ENCODE assay signal across 13 cellular contexts in the genomic region with DNA sequence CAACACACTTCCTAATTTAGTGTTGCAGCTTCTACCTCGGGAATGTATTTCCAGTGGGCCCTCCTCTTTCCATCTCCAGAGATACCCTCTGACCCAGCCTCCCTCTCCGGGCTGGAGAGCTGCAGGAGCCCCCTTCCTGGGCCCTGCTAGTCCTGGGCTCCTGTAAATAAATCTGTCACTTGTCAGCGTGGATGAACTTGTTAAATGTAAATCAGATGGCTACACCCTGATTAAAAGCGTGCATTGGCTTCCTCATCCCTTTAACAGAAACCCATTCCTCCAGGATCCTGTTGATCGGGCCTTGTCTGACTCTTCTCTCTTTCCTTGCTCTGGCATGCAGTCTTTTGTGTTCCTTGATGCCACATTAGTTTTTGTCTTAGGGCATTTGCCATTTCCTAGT. TPM values are rescaled to one million over a fixed set of nuclear protein-coding genes. Genes with fewer than 3 reads are reported as not detected.
A peak's percentile ranks its signal among the peaks of the same experiment; 100 is the strongest.
DNase-seq lines count a peak whose midpoint lies in the region; ATAC-seq, FAIRE-seq and TF ChIP-seq lines count a peak whose summit lies in the region.
"Had no signal": no experiment of that assay in that cellular context is flagged by ENCODE, and none has a peak within 500 bp of the region (broad histone marks: within the 10 kb centered on the region; RNA-seq: fewer than 3 reads in every experiment).

No MANE protein-coding gene starts in this region.

- peaks cover 0 to 58% (median 17%) of the 10 kb centered on the region in 11 experiments; a peak in 15 of 22 replicates for H4K20me1 ChIP-seq in BLaER1 treated with 17β-estradiol and CSF1 and Interleukin-3, amounts not matched to agents 10 nM and 100 nM
- no peaks in the 10 kb centered on the region for H4K20me1 ChIP-seq in GM12878 (ENCODE audit: control insufficient read depth, insufficient read depth)

- no peaks in the 10 kb centered on the region for H3K9me3 ChIP-seq in BLaER1 treated with 17β-estradiol and CSF1 and Interleukin-3, amounts not matched to agents 10 nM and 100 nM (replicated peaks in 1 of 11)
- no peaks in the 10 kb centered on the region; the same call in 2 of the 3 replicates for H3K9me3 ChIP-seq in GM12878 (replicated peaks; ENCODE audit: control insufficient read depth, insufficient read depth, low read length)
- H3K9me3 ChIP-seq: prostate gland had no signal

- H3K4me2 ChIP-seq in BLaER1 treated with 17β-estradiol and CSF1 and Interleukin-3, amounts not matched to agents 10 nM and 100 nM, result peak overlapping the region in 9 of 11 experiments; percentile 73 to 94 (median 81); a peak in 10 of 22 replicates
- peak overlapping the region; percentile 89 for H3K4me2 ChIP-seq in GM12878 (ENCODE audit: control insufficient read depth, insufficient read depth)

- peak overlapping the region; percentile 22 to 85 (median 66) for H3K4me3 Mint-ChIP-seq in IgD-negative memory B cell
- H3K4me3 Mint-ChIP-seq in nephron progenitor cell, result peak overlapping the region; percentile 88

- no peak for TF ChIP-seq RAD21 in GM12878 (IDR thresholded peaks at IDR 0.05; ENCODE audit: insufficient read depth, low read depth, low read length)

- H3K4me1 ChIP-seq in BLaER1 treated with 17β-estradiol and CSF1 and Interleukin-3, amounts not matched to agents 10 nM and 100 nM, result peaks cover 26 to 35% (median 29%) of the 10 kb centered on the region in 10 experiments
- peaks cover 13% of the 10 kb centered on the region for H3K4me1 ChIP-seq in GM12878 (ENCODE audit: control insufficient read depth, insufficient read depth, low read length)
- H3K4me1 ChIP-seq: prostate gland had no signal

- H2AFZ ChIP-seq in GM12878 (ENCODE audit: control insufficient read depth, low read depth, low read length), result no peak overlapping the region; the same call in 1 of the 2 replicates

- ATAC-seq in GM12878 (no peak), HG02759 (IDR thresholded peaks at IDR 0.05; ENCODE audit: unreplicated experiment) (no peak)

- POLR2A ChIA-PET in GM12878 (lab: Charles Lee), result interaction anchor here (1.3 kb wide), 1 partner anchor 13 kb away, joined by 3 read pairs; no protein-coding TSS in a partner anchor

- RAD21 ChIA-PET in GM12878 (lab: Charles Lee; ENCODE audit: unreplicated experiment), result interaction anchor here (1.0 kb wide), 1 partner anchor 158 kb away, joined by 4 read pairs; no protein-coding TSS in a partner anchor

- no peak for TF ChIP-seq EP300 in GM12878 (IDR thresholded peaks at IDR 0.05; ENCODE audit: borderline replicate concordance in 1 of 2, control insufficient read depth in 1 of 2, low read depth in 2 of 2, low read length in 2 of 2)

- H3K9ac ChIP-seq in BLaER1 treated with 17β-estradiol and CSF1 and Interleukin-3, amounts not matched to agents 10 nM and 100 nM, result 0 out of 22 replicates have a peak overlapping the region, but pooled peaks of 1 of the 11 experiments have one; percentile 26
- H3K9ac ChIP-seq in GM12878 (ENCODE audit: control insufficient read depth, insufficient read depth, low read length), result peak overlapping the region; percentile 8

- in situ Hi-C loops in GM12878 (cut with MboI), result no loop called here

- no peak for TF ChIP-seq POLR2A in GM12878 (IDR thresholded peaks at IDR 0.05; ENCODE audit: low read depth, low read length)

- H3K36me3 ChIP-seq in BLaER1 treated with 17β-estradiol and CSF1 and Interleukin-3, amounts not matched to agents 10 nM and 100 nM, result peaks cover 0 to 11% (median 5%) of the 10 kb centered on the region in 11 experiments; a peak in 9 of 22 replicates
- no peaks in the 10 kb centered on the region for H3K36me3 ChIP-seq in GM12878 (ENCODE audit: control insufficient read depth in 2 of 2, insufficient read depth in 2 of 2, low read length in 1 of 2)
- H3K36me3 ChIP-seq: prostate gland had no signal

- no peak for DNase-seq in GM12878 (ENCODE audit: low read depth, low spot score)
- DNase-seq in nephron progenitor cell, result no peak
- DNase-seq in dermis blood vessel endothelial cell, result no peak
- DNase-seq in NCI-H226, result no peak
- DNase-seq in NCI-H1930 (lab: John Stamatoyannopoulos, UW), result no peak
- DNase-seq: COR-L47, NCI-H2171 had no signal

- no peak overlapping the region for H3K27ac ChIP-seq in BLaER1 treated with 17β-estradiol and CSF1 and Interleukin-3, amounts not matched to agents 10 nM and 100 nM
- H3K27ac ChIP-seq in GM12878 (ENCODE audit: control insufficient read depth, insufficient read depth), result peak overlapping the region; percentile 20; the same call in 1 of the 2 replicates
- H3K27ac ChIP-seq: SJSA1 had no signal

- H3K27ac Mint-ChIP-seq in IgD-negative memory B cell, result peak overlapping the region; percentile 94 to 98 (median 97)
- H3K27ac Mint-ChIP-seq in nephron progenitor cell, result peak overlapping the region; percentile 4

- H3K36me3 Mint-ChIP-seq in IgD-negative memory B cell (no peaks in the 10 kb centered on the region), nephron progenitor cell (ENCODE audit: low read depth) (peaks cover 20% of the 10 kb centered on the region)

- no peak overlapping the region for H3K4me3 ChIP-seq in BLaER1 treated with 17β-estradiol and CSF1 and Interleukin-3, amounts not matched to agents 10 nM and 100 nM
- H3K4me3 ChIP-seq in GM12878, result peak overlapping the region; percentile 2; the same call in 1 of the 2 replicates
- H3K4me3 ChIP-seq: prostate gland, SJSA1 had no signal

- no peak for FAIRE-seq in GM12878 (lab: Jason Lieb, UNC)
- FAIRE-seq: bronchial epithelial cell had no signal

- no peaks in the 10 kb centered on the region for H3K27me3 ChIP-seq in BLaER1 treated with 17β-estradiol and CSF1 and Interleukin-3, amounts not matched to agents 10 nM and 100 nM
- H3K27me3 ChIP-seq in GM12878 (replicated peaks in 1 of 2; ENCODE audit: control insufficient read depth in 2 of 2, insufficient read depth in 2 of 2, low read length in 1 of 2), result no peaks in the 10 kb centered on the region
- H3K27me3 ChIP-seq: SJSA1 had no signal

- H3K4me1 Mint-ChIP-seq in IgD-negative memory B cell (peaks cover 28 to 50% (median 38%) of the 10 kb centered on the region in 3 donors), nephron progenitor cell (peaks cover 62% of the 10 kb centered on the region)

- WGBS in GM12878 (ENCODE audit: insufficient coverage, insufficient replicate concordance, low lambda C conversion rate, missing lambda C conversion rate), result 65% methylated on average over 5 of the region's 5 CpGs

- CTCF ChIA-PET in GM12878 (lab: Yijun Ruan, JAX), result interaction anchor here (3.4 kb wide), 1 partner anchor 22 kb away, joined by 33 read pairs; no protein-coding TSS in a partner anchor

- H3K27me3 Mint-ChIP-seq in IgD-negative memory B cell (no peaks in the 10 kb centered on the region), nephron progenitor cell (ENCODE audit: low read depth, poor library complexity) (peaks cover 3% of the 10 kb centered on the region)

- SMC1A ChIA-PET in GM12878 (lab: Charles Lee; ENCODE audit: uncharacterized antibody, unreplicated experiment), result interaction anchor here (1.9 kb wide), 1 partner anchor 21 kb away, joined by 12 read pairs; no protein-coding TSS in a partner anchor

- BruUV-seq in GM12878 (replicated peaks; lab: Mats Ljungman, UMichigan), result no TSS peak

- H3K9me3 Mint-ChIP-seq in IgD-negative memory B cell (no peaks in the 10 kb centered on the region), nephron progenitor cell (peaks cover 3% of the 10 kb centered on the region)

- no peak for TF ChIP-seq CTCF in GM12878 (IDR thresholded peaks at IDR 0.05 in 2 of 3, conservative IDR thresholded peaks at IDR 0.05 in 1 of 3; ENCODE audit: control insufficient read depth in 2 of 3, extremely low read depth in 1 of 3, insufficient read depth in 1 of 3, low read depth in 3 of 3, low read length in 3 of 3)
- no peak for TF ChIP-seq CTCF in nephron progenitor cell (IDR thresholded peaks at IDR 0.05)

- intact Hi-C loops in GM12878 (cut with micrococcal nuclease; ENCODE audit: unreplicated experiment), result loop anchor here (5.0 to 10.0 kb wide), 3 partner anchors 233 to 330 kb away; a partner anchor contains a TSS

- H3K79me2 ChIP-seq in GM12878 (ENCODE audit: control insufficient read depth, insufficient read depth, low read length), result peaks cover 72% of the 10 kb centered on the region

TF ChIP-seq in GM12878, 131 proteins besides CTCF, POLR2A, EP300 and RAD21 (continues in another document):
- no peak for TF ChIP-seq NFIC (IDR thresholded peaks at IDR 0.05; ENCODE audit: low read depth, low read length)
- TF ChIP-seq NR2C2 (IDR thresholded peaks at IDR 0.05; ENCODE audit: borderline replicate concordance, control insufficient read depth, insufficient read length, low read depth), result no peak
- TF ChIP-seq POLR2AphosphoS5 (IDR thresholded peaks at IDR 0.05; ENCODE audit: low read length), result no peak
- no peak for TF ChIP-seq SPI1 (IDR thresholded peaks at IDR 0.05; ENCODE audit: borderline replicate concordance, insufficient read depth, low read depth, low read length)

RNA-seq across cellular contexts. Expression of a gene that starts 2.4 kb away (rescaled TPM):
- 10.8 TPM for polyA plus RNA-seq in IgD-negative memory B cell
- total RNA-seq in GM12878 (2013; cell fraction: nucleolus; rRNA removed), result 66.1 and 67.1 TPM in 2 replicates
- 7.6 and 8.2 TPM in 2 replicates for total RNA-seq in GM12878 (2014; rRNA removed)
- total RNA-seq in GM12878 (2014; rRNA removed; fragmentation: Illumina TruSeq; extraction: Trizol), result 7.1 and 8.2 TPM in 2 replicates
- total RNA-seq in GM12878 (2021), result 14.4 and 15.0 TPM in 2 replicates
- polyA plus RNA-seq in GM12878 (2011; ENCODE audit: low read depth), result 2.4 TPM
- 4.6 and 6.0 TPM in 2 replicates for polyA plus RNA-seq in GM12878 (2011; rRNA removed)
- polyA plus RNA-seq in GM12878 (2011; cell fraction: cytosol; rRNA removed), result 4.5 and 5.1 TPM in 2 replicates
- polyA plus RNA-seq in GM12878 (2011; cell fraction: nucleus; rRNA removed), result 24.3 and 24.5 TPM in 2 replicates
- polyA plus RNA-seq in GM12878 (2012), result 3.1 and 4.3 TPM in 2 replicates
- polyA plus RNA-seq in GM12878 (2014; fragmentation: Illumina TruSeq; extraction: Trizol), result 5.3 and 5.4 TPM in 2 replicates
- 1 to 10 TPM; 1.0 to 1.3 TPM for polyA plus RNA-seq in GM12878 (2014; fragmentation: Nextera tagmentation; extraction: Ambion mirVana)
- 6.1 and 6.5 TPM in 2 replicates for polyA plus RNA-seq in GM12878 (2014; rRNA removed)
- 1 to 10 TPM; 5.7 to 5.8 TPM for polyA plus RNA-seq in GM12878 (2016; fragmentation: Nextera tagmentation; extraction: Ambion mirVana)
- polyA minus RNA-seq in GM12878 (2011; rRNA and poly(A)+ RNA removed), result 31.3 and 34.7 TPM in 2 replicates
- 8.6 and 13.2 TPM in 2 replicates for polyA minus RNA-seq in GM12878 (2011; cell fraction: cytosol; rRNA and poly(A)+ RNA removed)
- polyA minus RNA-seq in GM12878 (2011; cell fraction: nucleus; rRNA and poly(A)+ RNA removed), result 48.0 and 85.9 TPM in 2 replicates
- total RNA-seq in dermis blood vessel endothelial cell, result 7.4 and 9.2 TPM in 2 replicates
